ENCODE assay signal across 31 cellular contexts in the genomic region with DNA sequence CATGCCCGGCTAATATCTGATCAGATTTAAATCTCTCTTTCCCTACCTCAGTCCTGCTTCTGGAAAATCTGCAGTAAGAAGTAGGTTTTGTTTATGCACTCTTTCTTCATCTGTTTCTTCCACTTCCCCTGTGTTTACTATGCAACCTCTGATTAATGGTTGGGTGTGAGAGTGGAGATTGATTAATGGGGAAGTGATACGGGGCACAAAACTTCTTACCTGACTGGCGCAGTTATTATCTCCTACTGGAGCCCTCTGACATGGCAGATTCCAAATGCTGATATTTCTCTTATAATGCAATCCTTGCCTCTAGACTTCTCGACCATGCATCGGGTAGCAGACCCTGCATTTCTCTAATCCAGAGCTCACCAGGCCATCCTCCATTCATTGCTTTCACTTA.
"Had no signal": no experiment of that assay in that cellular context is flagged by ENCODE, and none has a peak within 500 bp of the region (broad histone marks: within the 10 kb centered on the region; RNA-seq: fewer than 3 reads in every experiment).

No MANE protein-coding gene starts in this region.

- H3K9me3 ChIP-seq: adrenal gland, body of pancreas, esophagus squamous epithelium, gastroesophageal sphincter, heart right ventricle had no signal

- ATAC-seq: activated CD4-positive, alpha-beta T cell treated with anti-CD3 and anti-CD28 coated beads for 36 hours; activated CD8-positive, alpha-beta memory T cell treated with anti-CD3 and anti-CD28 coated beads, Interleukin-2, amount 10 ng/mL, durations not matched to agents 7 days and 5 days; activated CD8-positive, alpha-beta T cell treated with anti-CD3 and anti-CD28 coated beads, Interleukin-2, amount 10 ng/mL, durations not matched to agents 7 days and 5 days; activated naive CD8-positive, alpha-beta T cell treated with anti-CD3 and anti-CD28 coated beads, Interleukin-2, amount 50 U/mL, for 24 hours; body of pancreas; gastroesophageal sphincter; heart right ventricle had no signal

- H3K27ac ChIP-seq: adrenal gland, body of pancreas, epithelial cell of prostate, esophagus squamous epithelium, gastroesophageal sphincter, heart right ventricle, hepatocyte had no signal

- H3K36me3 ChIP-seq: adrenal gland, esophagus squamous epithelium, gastroesophageal sphincter, heart right ventricle had no signal

- FAIRE-seq: colon, endometrium, endothelial cell of umbilical vein had no signal

- H3K4me1 ChIP-seq: adrenal gland, body of pancreas, esophagus squamous epithelium, gastroesophageal sphincter had no signal

- H3K27me3 ChIP-seq: adrenal gland, body of pancreas, esophagus squamous epithelium, gastroesophageal sphincter, heart right ventricle, hepatocyte had no signal

- H3K79me2 ChIP-seq: hepatocyte had no signal

- H3K4me3 ChIP-seq: adrenal gland, body of pancreas, esophagus squamous epithelium, gastroesophageal sphincter, heart right ventricle, hepatocyte had no signal

- H2AFZ ChIP-seq: hepatocyte had no signal

- H3K4me2 ChIP-seq: hepatocyte had no signal

- DNase-seq: activated CD4-positive, alpha-beta memory T cell treated with anti-CD3 and anti-CD28 coated beads for 36 hours; activated CD4-positive, alpha-beta T cell treated with anti-CD3 and anti-CD28 coated beads for 36 hours; activated CD4-positive, alpha-beta T cell treated with anti-CD3 and anti-CD28 coated beads, Interleukin-2, amount 10 ng/mL, durations not matched to agents 24 days and 14 days; activated CD4-positive, CD25-positive, alpha-beta regulatory T cell; activated CD4-positive, CD25-positive, alpha-beta regulatory T cell treated with anti-CD3 and anti-CD28 coated beads, Interleukin-2, amount 50 U/mL, for 72 hours; activated CD8-positive, alpha-beta memory T cell treated with anti-CD3 and anti-CD28 coated beads, Interleukin-2, amount 10 ng/mL, durations not matched to agents 7 days and 5 days; activated CD8-positive, alpha-beta memory T cell treated with anti-CD3 and anti-CD28 coated beads, Interleukin-2, amount 50 U/mL, for 4 hours; activated CD8-positive, alpha-beta T cell treated with anti-CD3 and anti-CD28 coated beads, Interleukin-2, amount 10 ng/mL, durations not matched to agents 7 days and 5 days; activated effector memory CD4-positive, alpha-beta T cell treated with anti-CD3 and anti-CD28 coated beads, Interleukin-2, amount 50 U/mL, for 16 hours; activated naive CD4-positive, alpha-beta T cell treated with anti-CD3 and anti-CD28 coated beads for 36 hours; activated naive CD8-positive, alpha-beta T cell treated with anti-CD3 and anti-CD28 coated beads for 36 hours; activated naive CD8-positive, alpha-beta T cell treated with anti-CD3 and anti-CD28 coated beads, Interleukin-2, amount 50 U/mL, for 24 hours; activated T-cell treated with anti-CD3 and anti-CD28 coated beads, Interleukin-2, amount 50 U/mL, for 1 hour; activated T-cell treated with anti-CD3 and anti-CD28 coated beads, Interleukin-2, amount 50 U/mL, for 48 hours; adrenal gland; amygdala; aorta; body of pancreas; caudate nucleus; cortex of kidney; dermis blood vessel endothelial cell; effector CD4-positive, alpha-beta T cell; esophagus squamous epithelium; foreskin melanocyte; heart right ventricle had no signal
